9 cellular contexts compared by ENCODE assay signal in the genomic region with DNA sequence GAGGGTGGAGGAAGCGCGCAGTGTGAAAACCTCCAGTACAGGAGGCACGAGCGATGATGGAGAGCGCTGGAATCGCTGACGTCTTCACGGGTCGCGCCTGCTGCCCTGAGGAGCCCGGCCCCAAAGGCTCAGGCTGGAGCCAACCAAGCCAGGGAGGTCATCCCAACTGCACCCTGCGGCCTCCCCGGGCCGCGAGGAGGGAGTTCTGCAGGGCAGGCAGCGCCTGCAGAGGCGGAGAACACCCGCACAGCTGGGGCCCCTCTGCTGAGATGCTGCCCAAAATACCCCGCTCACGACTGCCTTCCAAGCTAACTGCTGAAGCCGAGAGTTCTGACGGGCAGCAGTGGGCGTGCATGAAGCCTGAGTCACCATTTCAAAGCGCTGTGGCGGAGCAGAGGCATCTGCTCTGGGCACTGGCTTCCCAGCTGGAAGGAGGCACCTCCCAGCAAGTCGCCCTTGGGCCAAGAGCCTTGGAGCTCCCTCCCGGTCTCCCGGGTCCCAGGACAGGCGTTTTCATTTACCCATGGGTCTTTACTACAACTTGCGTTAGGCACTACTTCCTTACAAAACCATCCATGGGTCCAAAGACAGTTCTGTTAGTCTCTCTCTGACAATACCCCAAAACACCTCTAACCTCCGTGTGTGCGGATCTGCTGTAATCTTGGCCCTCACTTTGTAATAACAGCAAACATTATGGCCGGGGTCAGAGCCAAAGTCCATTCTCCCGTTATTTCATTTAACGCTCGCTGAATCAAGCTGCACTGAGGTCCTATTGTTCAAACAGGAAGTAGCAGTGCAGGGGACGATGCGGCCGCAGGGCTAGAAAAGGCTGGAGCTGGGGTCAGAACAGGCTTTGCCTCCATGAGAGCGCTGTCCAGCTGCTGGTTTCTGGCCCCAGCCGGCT.
DNase-seq lines count a peak whose midpoint lies in the region; ATAC-seq and TF ChIP-seq lines count a peak whose summit lies in the region.
"Had no signal": no experiment of that assay in that cellular context is flagged by ENCODE, and none has a peak within 500 bp of the region (broad histone marks: within the 10 kb centered on the region; RNA-seq: fewer than 3 reads in every experiment).

No MANE protein-coding gene starts in this region.

- no peaks in the 10 kb centered on the region for H3K9me3 ChIP-seq in Peyer's patch
- H3K9me3 ChIP-seq in heart left ventricle = no peaks in the 10 kb centered on the region
- H3K9me3 ChIP-seq in parathyroid adenoma (ENCODE audit: control insufficient read depth, low read length) = no peaks in the 10 kb centered on the region
- no peaks in the 10 kb centered on the region for H3K9me3 ChIP-seq in transverse colon
- no peaks in the 10 kb centered on the region for H3K9me3 ChIP-seq in MM.1S (replicated peaks; ENCODE audit: insufficient read depth, low read length)
- H3K9me3 ChIP-seq: neutrophil had no signal

- intact Hi-C loops in heart left ventricle (cut with DNase I) = no loop called here
- intact Hi-C loops in transverse colon (cut with DNase I; ENCODE audit: low total_unique reads) = no loop called here

- no peak overlapping the region for H3K27ac Mint-ChIP-seq in activated naive CD8-positive, alpha-beta T cell treated with anti-CD3 and anti-CD28 coated beads for 36 hours

- H3K9ac ChIP-seq in parathyroid adenoma = no peak overlapping the region
- H3K9ac ChIP-seq in MM.1S (ENCODE audit: low read length) = no peak overlapping the region

- TF ChIP-seq EP300 in transverse colon (IDR thresholded peaks at IDR 0.05; ENCODE audit: low read depth) = no peak

- H3K4me3 Mint-ChIP-seq in activated naive CD8-positive, alpha-beta T cell treated with anti-CD3 and anti-CD28 coated beads for 36 hours = peak overlapping the region; percentile 65

- ATAC-seq in GM21526 (IDR thresholded peaks at IDR 0.05; ENCODE audit: low FRiP score, unreplicated experiment) (peak; percentile 54), heart left ventricle (peak; percentile 54 to 89 (median 71))

- peak overlapping the region; percentile 75 for H2AFZ ChIP-seq in parathyroid adenoma
- H2AFZ ChIP-seq in MM.1S (ENCODE audit: low read length) = no peak overlapping the region

- H3K4me2 ChIP-seq in parathyroid adenoma (ENCODE audit: low read length) (no peak overlapping the region), MM.1S (ENCODE audit: low read depth, low read length) (no peak overlapping the region)

- H4K20me1 ChIP-seq in MM.1S (ENCODE audit: insufficient read depth, low read length) = no peaks in the 10 kb centered on the region

- H3K79me2 ChIP-seq in parathyroid adenoma (no peaks in the 10 kb centered on the region), MM.1S (ENCODE audit: low read length) (no peaks in the 10 kb centered on the region)

- H3K4me3 ChIP-seq in Peyer's patch = peak overlapping the region; percentile 17 to 36 (median 28)
- H3K4me3 ChIP-seq in heart left ventricle = peak overlapping the region in 10 of 12 donors; percentile 4 to 43 (median 24)
- H3K4me3 ChIP-seq in parathyroid adenoma (ENCODE audit: low read depth, low read length) = no peak overlapping the region
- peak overlapping the region in 3 of 4 donors; percentile 2 to 39 (median 3) for H3K4me3 ChIP-seq in transverse colon
- H3K4me3 ChIP-seq in MM.1S (ENCODE audit: low read length) = no peak overlapping the region

- H3K4me1 ChIP-seq in Peyer's patch (peaks cover 0 to 11% (median 0%) of the 10 kb centered on the region in 4 donors), heart left ventricle (peaks cover 0 to 16% (median 10%) of the 10 kb centered on the region in 12 donors), parathyroid adenoma (peaks cover 5% of the 10 kb centered on the region), transverse colon (peaks cover 0 to 14% (median 12%) of the 10 kb centered on the region in 4 donors), MM.1S (ENCODE audit: low read length) (no peaks in the 10 kb centered on the region)

- H3K4me1 Mint-ChIP-seq in activated naive CD8-positive, alpha-beta T cell treated with anti-CD3 and anti-CD28 coated beads for 36 hours = peaks cover 13% of the 10 kb centered on the region

- TF ChIP-seq POLR2A in Peyer's patch (IDR thresholded peaks at IDR 0.05) = no peak
- no peak for TF ChIP-seq POLR2A in heart left ventricle (IDR thresholded peaks at IDR 0.05)
- no peak for TF ChIP-seq POLR2A in transverse colon (IDR thresholded peaks at IDR 0.05)

- 6 to 9% (median 8%) methylated on average over 34 to 41 of the region's 41 CpGs for WGBS in heart left ventricle, 4 donors
- WGBS in transverse colon (ENCODE audit: low coverage in 1 of 2), 2 donors = 10% methylated on average over 37 of the region's 41 CpGs; no CpG with 5 or more reads in 1 of the 2 donors

- H3K9me3 Mint-ChIP-seq in activated naive CD8-positive, alpha-beta T cell treated with anti-CD3 and anti-CD28 coated beads for 36 hours = no peaks in the 10 kb centered on the region

- TF ChIP-seq CTCF in Peyer's patch (IDR thresholded peaks at IDR 0.05) = no peak
- TF ChIP-seq CTCF in heart left ventricle (IDR thresholded peaks at IDR 0.05) = peak in 1 of 12 donors; percentile 6
- no peak for TF ChIP-seq CTCF in parathyroid adenoma (IDR thresholded peaks at IDR 0.05)
- no peak for TF ChIP-seq CTCF in transverse colon (IDR thresholded peaks at IDR 0.05)
- no peak for TF ChIP-seq CTCF in MM.1S (IDR thresholded peaks at IDR 0.05; ENCODE audit: low read length)

- in situ Hi-C loops in transverse colon (cut with MboI; ENCODE audit: low pct_ligation_motif_present in 1 of 4, low pct_unique_long_range_greater_than_20kb in 1 of 4, low sequenced_read_pairs in 3 of 4) = no loop called here

- H3K36me3 ChIP-seq in Peyer's patch (no peaks in the 10 kb centered on the region), heart left ventricle (no peaks in the 10 kb centered on the region), parathyroid adenoma (ENCODE audit: control insufficient read depth, insufficient read depth, low read length) (no peaks in the 10 kb centered on the region), transverse colon (no peaks in the 10 kb centered on the region), MM.1S (replicated peaks; ENCODE audit: insufficient read depth, low read length) (no peaks in the 10 kb centered on the region)
- H3K36me3 ChIP-seq: neutrophil had no signal

- H3K9me2 ChIP-seq in MM.1S (replicated peaks; ENCODE audit: insufficient read depth, low read length) = no peaks in the 10 kb centered on the region

- H3K27ac ChIP-seq in Peyer's patch (no peak overlapping the region), heart left ventricle (no peak overlapping the region), parathyroid adenoma (no peak overlapping the region), transverse colon (peak overlapping the region in 1 of 4 donors; percentile 12), MM.1S (ENCODE audit: low read length) (no peak overlapping the region)
- H3K27ac ChIP-seq: neutrophil had no signal

- peaks cover 36% of the 10 kb centered on the region for H3K27me3 Mint-ChIP-seq in activated naive CD8-positive, alpha-beta T cell treated with anti-CD3 and anti-CD28 coated beads for 36 hours

- DNase-seq in 8988T (peak; percentile 79), Peyer's patch (peak in 2 of 3 donors; percentile 17 to 55), heart left ventricle (peak; percentile 17 to 76 (median 51)), transverse colon (peak; percentile 29), MM.1S (no peak)
- peak; percentile 75 for DNase-seq in activated naive CD8-positive, alpha-beta T cell treated with anti-CD3 and anti-CD28 coated beads for 36 hours

- H3F3A ChIP-seq in MM.1S (ENCODE audit: insufficient read depth, low read length) = no peaks in the 10 kb centered on the region

- peaks cover 2% of the 10 kb centered on the region for H3K36me3 Mint-ChIP-seq in activated naive CD8-positive, alpha-beta T cell treated with anti-CD3 and anti-CD28 coated beads for 36 hours

- H3K27me3 ChIP-seq in Peyer's patch = no peaks in the 10 kb centered on the region
- peaks cover 0 to 18% (median 0%) of the 10 kb centered on the region in 9 donors for H3K27me3 ChIP-seq in heart left ventricle
- peaks cover 7% of the 10 kb centered on the region for H3K27me3 ChIP-seq in parathyroid adenoma (ENCODE audit: control insufficient read depth, insufficient read depth, low read length)
- peaks cover 8% of the 10 kb centered on the region for H3K27me3 ChIP-seq in transverse colon
- peaks cover 12% of the 10 kb centered on the region for H3K27me3 ChIP-seq in MM.1S (replicated peaks; ENCODE audit: insufficient read depth, low read length)

Comparison
In these comparisons a context has a peak if more than half of its experiments do, and no peak if none do; other contexts are left out.
1. H3K4me3 ChIP-seq: peak in Peyer's patch (4 of 4), heart left ventricle (10 of 12) and transverse colon (3 of 4); none in parathyroid adenoma (single experiment) and MM.1S (single experiment).